25 cellular contexts compared by ENCODE assay signal in the genomic region with DNA sequence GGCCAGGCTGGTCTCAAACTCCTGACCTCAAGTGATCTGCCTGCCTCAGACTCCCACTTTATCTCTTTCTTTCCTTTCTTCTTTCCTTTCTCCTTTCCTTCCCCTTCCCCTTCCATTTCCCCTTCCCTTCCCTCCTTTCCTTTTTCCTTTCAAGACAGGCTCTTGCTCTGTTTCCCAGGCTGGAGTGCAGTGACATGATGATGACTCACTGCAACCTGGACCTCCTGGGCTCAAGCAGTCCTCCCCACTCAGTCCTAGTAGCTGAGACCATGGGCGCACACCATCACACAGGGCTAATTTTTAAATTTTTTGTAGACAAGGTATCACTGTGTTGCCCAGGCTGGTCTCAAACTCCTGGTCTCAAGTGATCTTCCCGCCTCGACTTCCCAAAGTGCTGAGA.
"Had no signal": no experiment of that assay in that cellular context is flagged by ENCODE, and none has a peak within 500 bp of the region (broad histone marks: within the 10 kb centered on the region; RNA-seq: fewer than 3 reads in every experiment).

No MANE protein-coding gene starts in this region.

- H3K4me3 Mint-ChIP-seq: activated CD8-positive, alpha-beta T cell treated with anti-CD3 and anti-CD28 coated beads, Interleukin-2, amount 10 ng/mL, durations not matched to agents 7 days and 5 days; activated naive CD4-positive, alpha-beta T cell treated with anti-CD3 and anti-CD28 coated beads, Interleukin-2, amount 50 U/mL, for 24 hours; activated T-helper 1 cell treated with anti-CD3 and anti-CD28 coated beads, Interleukin-12 subunit alpha, Interleukin-12 subunit beta, Interleukin-2, Interleukin-4 antibody, amounts not matched to agents 30 ng/mL and 10 ng/mL and 1 ng/mL, durations not matched to agents 14 hours and 24 hours and 36 hours; dendritic cell treated with granulocyte-macrophage colony-stimulating factor and Interleukin-4, amounts not matched to agents 40 ng/mL and 50 ng/mL, for 4 days; natural killer cell treated with Interleukin-12 subunit alpha and Interleukin-12 subunit beta and Interleukin-15 and Interleukin-18, amount 100 ng/mL, for 72 hours; type B pancreatic cell had no signal

- H3K4me3 ChIP-seq: hepatocyte, pancreas, right lobe of liver, skin epidermis, stomach, vagina had no signal

- ATAC-seq: activated CD8-positive, alpha-beta T cell treated with anti-CD3 and anti-CD28 coated beads, Interleukin-2, amount 10 ng/mL, durations not matched to agents 7 days and 5 days; left cardiac atrium; natural killer cell treated with Interleukin-12 subunit alpha and Interleukin-12 subunit beta and Interleukin-15 and Interleukin-18, amount 100 ng/mL, for 72 hours; pancreas; right lobe of liver had no signal

- H3K9me3 Mint-ChIP-seq: activated naive CD4-positive, alpha-beta T cell treated with anti-CD3 and anti-CD28 coated beads, Interleukin-2, amount 50 U/mL, for 24 hours; natural killer cell treated with Interleukin-12 subunit alpha and Interleukin-12 subunit beta and Interleukin-15 and Interleukin-18, amount 100 ng/mL, for 72 hours; type B pancreatic cell had no signal

- H3K36me3 Mint-ChIP-seq: natural killer cell treated with Interleukin-12 subunit alpha and Interleukin-12 subunit beta and Interleukin-15 and Interleukin-18, amount 100 ng/mL, for 72 hours; type B pancreatic cell had no signal

- H3K9me3 ChIP-seq: pancreas, right lobe of liver, stomach, vagina had no signal

- H3K27ac ChIP-seq: brain microvascular endothelial cell, hepatocyte, pancreas, right lobe of liver, skin epidermis, stomach, vagina, WERI-Rb-1 had no signal

- DNase-seq: activated CD4-positive, alpha-beta T cell treated with anti-CD3 and anti-CD28 coated beads, Interleukin-2, amount 50 U/mL, for 1 hour; activated CD4-positive, CD25-positive, alpha-beta regulatory T cell treated with anti-CD3 and anti-CD28 coated beads, Interleukin-2, amount 50 U/mL, for 72 hours; activated CD8-positive, alpha-beta T cell treated with anti-CD3 and anti-CD28 coated beads, Interleukin-2, amount 10 ng/mL, durations not matched to agents 7 days and 5 days; activated gamma-delta T cell treated with Interleukin-2 at 50 U/mL for 16 hours; aorta; brain microvascular endothelial cell; caudate nucleus; effector CD4-positive, alpha-beta T cell; erythroblast; foreskin melanocyte; glutamatergic neuron; left cardiac atrium; pancreas; right lobe of liver; stimulated activated CD4-positive, alpha-beta T cell treated with anti-CD3 and anti-CD28 coated beads, Interleukin-1b, Interleukin-23, amount 100 ng/mL, for 48 hours; stomach; WERI-Rb-1 had no signal

- H3K36me3 ChIP-seq: brain microvascular endothelial cell, pancreas, right lobe of liver, stomach, vagina, WERI-Rb-1 had no signal

- H3K27me3 ChIP-seq: brain microvascular endothelial cell, hepatocyte, pancreas, right lobe of liver, stomach, vagina had no signal

- H3K27ac Mint-ChIP-seq: activated CD8-positive, alpha-beta T cell treated with anti-CD3 and anti-CD28 coated beads, Interleukin-2, amount 10 ng/mL, durations not matched to agents 7 days and 5 days; activated naive CD4-positive, alpha-beta T cell treated with anti-CD3 and anti-CD28 coated beads, Interleukin-2, amount 50 U/mL, for 24 hours; activated T-helper 1 cell treated with anti-CD3 and anti-CD28 coated beads, Interleukin-12 subunit alpha, Interleukin-12 subunit beta, Interleukin-2, Interleukin-4 antibody, amounts not matched to agents 30 ng/mL and 10 ng/mL and 1 ng/mL, durations not matched to agents 14 hours and 24 hours and 36 hours; dendritic cell treated with granulocyte-macrophage colony-stimulating factor and Interleukin-4, amounts not matched to agents 40 ng/mL and 50 ng/mL, for 4 days; natural killer cell treated with Interleukin-12 subunit alpha and Interleukin-12 subunit beta and Interleukin-15 and Interleukin-18, amount 100 ng/mL, for 72 hours; type B pancreatic cell had no signal

- H3K27me3 Mint-ChIP-seq: activated naive CD4-positive, alpha-beta T cell treated with anti-CD3 and anti-CD28 coated beads, Interleukin-2, amount 50 U/mL, for 24 hours; dendritic cell treated with granulocyte-macrophage colony-stimulating factor and Interleukin-4, amounts not matched to agents 40 ng/mL and 50 ng/mL, for 4 days had no signal

- H3K4me1 ChIP-seq: pancreas, right lobe of liver, stomach, vagina had no signal
